8 cellular contexts compared by ENCODE assay signal in the genomic region with DNA sequence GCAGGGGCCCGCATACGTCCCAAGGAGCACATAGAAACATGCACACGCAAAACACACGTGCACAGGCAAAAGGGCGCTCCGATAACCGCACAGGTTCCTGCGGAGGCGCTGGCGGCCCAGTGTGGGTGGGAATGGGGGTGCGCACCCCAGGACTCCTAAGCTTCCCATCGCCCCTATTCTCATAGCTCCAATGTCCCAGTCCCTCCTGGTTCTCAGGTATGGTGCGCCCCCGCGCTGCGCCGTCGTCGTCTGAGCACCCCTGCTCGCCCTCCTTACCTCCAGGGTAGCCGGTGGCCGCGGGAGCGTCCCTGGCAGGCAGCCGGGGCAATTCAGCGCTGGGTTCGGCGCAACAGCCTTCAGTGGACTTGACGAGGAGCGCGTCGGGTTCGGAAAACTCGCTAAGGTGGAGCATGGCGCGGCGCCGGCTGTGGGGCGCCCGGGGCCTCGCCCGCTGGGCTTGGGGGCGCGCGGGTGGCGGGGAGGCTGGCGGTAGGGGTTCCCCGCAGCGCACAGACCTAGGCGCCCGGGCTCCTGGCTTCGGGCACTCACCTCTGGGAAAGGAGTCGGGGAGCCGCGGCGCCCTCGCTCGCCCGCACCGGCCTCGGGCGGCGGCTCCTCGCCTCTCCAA. TPM values are rescaled to one million over a fixed set of nuclear protein-coding genes. Genes with fewer than 3 reads are reported as not detected.
A peak's percentile ranks its signal among the peaks of the same experiment; 100 is the strongest.
DNase-seq lines count a peak whose midpoint lies in the region; ATAC-seq, FAIRE-seq and TF ChIP-seq lines count a peak whose summit lies in the region.

No MANE protein-coding gene starts in this region.

- peaks cover 32% of the 10 kb centered on the region for H3K27me3 Mint-ChIP-seq in activated naive CD8-positive, alpha-beta T cell

- no peak overlapping the region for H2AFZ ChIP-seq in keratinocyte (ENCODE audit: control insufficient read depth, low read length)

- H3K27me3 ChIP-seq in keratinocyte (ENCODE audit: control insufficient read depth, extremely low read depth, insufficient read depth, low read length) = peaks cover 65% of the 10 kb centered on the region
- H3K27me3 ChIP-seq in tibial artery = peaks cover 0 to 82% of the 10 kb centered on the region in 2 donors

- CTCF ChIA-PET in RWPE1 (lab: Yijun Ruan, JAX) = interaction anchor here (1.0 to 1.2 kb wide), 2 partner anchors 23 to 24 kb away, joined by 6 to 7 read pairs; no protein-coding TSS in a partner anchor

- H3K9me3 Mint-ChIP-seq in activated naive CD8-positive, alpha-beta T cell (ENCODE audit: low read depth) = no peaks in the 10 kb centered on the region

- no peaks in the 10 kb centered on the region for H3K9me1 ChIP-seq in keratinocyte (ENCODE audit: control insufficient read depth, extremely low read depth, insufficient read depth, low read length)

- no peaks in the 10 kb centered on the region for H3K79me2 ChIP-seq in keratinocyte (ENCODE audit: control insufficient read depth, insufficient read depth, low read length)

- no peaks in the 10 kb centered on the region for H3K36me3 Mint-ChIP-seq in activated naive CD8-positive, alpha-beta T cell

- intact Hi-C loops in tibial artery (cut with DNase I; ENCODE audit: low total_unique reads) = no loop called here

- H3K36me3 ChIP-seq in keratinocyte (ENCODE audit: control insufficient read depth in 2 of 2, extremely low read depth in 1 of 2, insufficient read depth in 2 of 2, low read length in 2 of 2) = no peaks in the 10 kb centered on the region
- no peaks in the 10 kb centered on the region for H3K36me3 ChIP-seq in tibial artery

- FAIRE-seq in keratinocyte (lab: Jason Lieb, UNC) = no peak

- peaks cover 14% of the 10 kb centered on the region for H3K4me1 Mint-ChIP-seq in activated naive CD8-positive, alpha-beta T cell (ENCODE audit: low read depth)

- TF ChIP-seq CTCF in keratinocyte (optimal IDR thresholded peaks at IDR 0.05 in 1 of 3, IDR thresholded peaks at IDR 0.05 in 1 of 3, conservative IDR thresholded peaks at IDR 0.05 in 1 of 3; ENCODE audit: extremely low read depth in 1 of 3, insufficient read depth in 2 of 3, low read length in 3 of 3) = no peak
- no peak for TF ChIP-seq CTCF in tibial artery (IDR thresholded peaks at IDR 0.05)
- TF ChIP-seq CTCF in RWPE1 (conservative IDR thresholded peaks at IDR 0.05; ENCODE audit: low read depth) = no peak

- H4K20me1 ChIP-seq in keratinocyte (ENCODE audit: control insufficient read depth, extremely low read depth, insufficient read depth, low read length) = no peaks in the 10 kb centered on the region

- POLR2A ChIA-PET in RWPE1 (lab: Yijun Ruan, JAX; ENCODE audit: low non-redundant PET) = no interaction called here

- H3K9me3 ChIP-seq in keratinocyte (ENCODE audit: control insufficient read depth, low read depth, low read length) = no peaks in the 10 kb centered on the region
- no peaks in the 10 kb centered on the region for H3K9me3 ChIP-seq in tibial artery

- H3K4me3 Mint-ChIP-seq in activated naive CD8-positive, alpha-beta T cell = peak overlapping the region; percentile 78

- H3K4me3 ChIP-seq in keratinocyte (ENCODE audit: control insufficient read depth in 2 of 3, extremely low read depth in 1 of 3, insufficient read depth in 2 of 3, low read depth in 1 of 3, low read length in 3 of 3) (peak overlapping the region in 2 of 3 experiments; percentile 26 to 33), tibial artery (peak overlapping the region; percentile 12 to 42)

- H3K27ac Mint-ChIP-seq in activated naive CD8-positive, alpha-beta T cell = no peak overlapping the region

- no peak overlapping the region for H3K9ac ChIP-seq in keratinocyte (ENCODE audit: control insufficient read depth, extremely low read depth, insufficient read depth, low read length)

- peak; percentile 24 for DNase-seq in DMS53 treated with DMSO at 0.1 percent for 48 hours (lab: John Stamatoyannopoulos, UW; ENCODE audit: unreplicated experiment)
- no peak for DNase-seq in keratinocyte (ENCODE audit: low read depth, low spot score)
- DNase-seq in tibial artery = peak in 1 of 2 donors; percentile 48
- no peak for DNase-seq in RPMI8226
- no peak for DNase-seq in RWPE1 (ENCODE audit: low spot score)

- H3K27ac ChIP-seq in keratinocyte (ENCODE audit: control insufficient read depth, insufficient read depth, low read length) (no peak overlapping the region), tibial artery (no peak overlapping the region), RWPE1 (no peak overlapping the region)

- no peaks in the 10 kb centered on the region for H3K4me1 ChIP-seq in keratinocyte (ENCODE audit: control insufficient read depth, extremely low read depth, insufficient read depth, low read length)
- H3K4me1 ChIP-seq in tibial artery = peaks cover 0 to 27% (median 16%) of the 10 kb centered on the region in 4 donors

- dilution Hi-C loops in keratinocyte (cut with MboI; ENCODE audit: extremely low pct_ligation_motif_present, low sequenced_read_pairs) = no loop called here

- peak overlapping the region; percentile 67 for H3K4me2 ChIP-seq in keratinocyte (ENCODE audit: control insufficient read depth, extremely low read depth, insufficient read depth, low read depth, low read length)

- ATAC-seq in HG03135 (IDR thresholded peaks at IDR 0.05; ENCODE audit: unreplicated experiment) (peak; percentile 5), HG03039 (IDR thresholded peaks at IDR 0.05; ENCODE audit: unreplicated experiment) (no peak)

RNA-seq across cellular contexts. Expression of a gene that starts 0.3 kb away (rescaled TPM):
- not detected in 3 replicates for polyA plus RNA-seq in keratinocyte
- polyA plus RNA-seq in keratinocyte (2011; ENCODE audit: low read depth) = not detected
- polyA plus RNA-seq in keratinocyte (2011; cell fraction: cytosol; rRNA removed) = not detected in 2 replicates
- polyA plus RNA-seq in keratinocyte (2011; cell fraction: nucleus; rRNA removed) = not detected in 2 replicates
- not detected in 2 replicates for polyA plus RNA-seq in keratinocyte (2012; ENCODE audit: low replicate concordance)
- polyA minus RNA-seq in keratinocyte = not detected in 3 replicates
- polyA minus RNA-seq in keratinocyte (2011; cell fraction: cytosol; rRNA and poly(A)+ RNA removed) = not detected
- not detected in 2 replicates for polyA minus RNA-seq in keratinocyte (2011; cell fraction: nucleus; rRNA and poly(A)+ RNA removed)

RNA-seq across cellular contexts. Expression of a gene that starts 8.7 kb away (rescaled TPM):
- 4.1 to 5.2 TPM (median 4.5 TPM) in 3 replicates for polyA plus RNA-seq in keratinocyte
- polyA plus RNA-seq in keratinocyte (2011; ENCODE audit: low read depth) = 0.27 TPM
- polyA plus RNA-seq in keratinocyte (2011; cell fraction: cytosol; rRNA removed) = 3.4 and 4.3 TPM in 2 replicates
- 14.0 and 19.2 TPM in 2 replicates for polyA plus RNA-seq in keratinocyte (2011; cell fraction: nucleus; rRNA removed)
- polyA plus RNA-seq in keratinocyte (2012; ENCODE audit: low replicate concordance) = 1.9 and 5.2 TPM in 2 replicates
- polyA minus RNA-seq in keratinocyte = 6.4 to 7.6 TPM (median 7.3 TPM) in 3 replicates
- polyA minus RNA-seq in keratinocyte (2011; cell fraction: cytosol; rRNA and poly(A)+ RNA removed) = 10.6 TPM
- polyA minus RNA-seq in keratinocyte (2011; cell fraction: nucleus; rRNA and poly(A)+ RNA removed) = 7.9 and 12.0 TPM in 2 replicates

RNA-seq across cellular contexts. Expression of a gene that starts 58.9 kb away (rescaled TPM):
- polyA plus RNA-seq in keratinocyte = 329 to 378 TPM (median 357 TPM) in 3 replicates
- 432 TPM for polyA plus RNA-seq in keratinocyte (2011; ENCODE audit: low read depth)
- 284 and 359 TPM in 2 replicates for polyA plus RNA-seq in keratinocyte (2011; cell fraction: cytosol; rRNA removed)
- 233 and 249 TPM in 2 replicates for polyA plus RNA-seq in keratinocyte (2011; cell fraction: nucleus; rRNA removed)
- 225 and 369 TPM in 2 replicates for polyA plus RNA-seq in keratinocyte (2012; ENCODE audit: low replicate concordance)
- 337 to 463 TPM (median 392 TPM) in 3 replicates for polyA minus RNA-seq in keratinocyte
- 226 TPM for polyA minus RNA-seq in keratinocyte (2011; cell fraction: cytosol; rRNA and poly(A)+ RNA removed)
- polyA minus RNA-seq in keratinocyte (2011; cell fraction: nucleus; rRNA and poly(A)+ RNA removed) = 94.9 and 135 TPM in 2 replicates

RNA-seq across cellular contexts. Expression of a gene that starts 60.0 kb away (rescaled TPM):
- polyA plus RNA-seq in keratinocyte = 7.5 to 13.1 TPM (median 8.2 TPM) in 3 replicates
- polyA plus RNA-seq in keratinocyte (2011; ENCODE audit: low read depth) = 7.2 TPM
- 6.4 and 11.3 TPM in 2 replicates for polyA plus RNA-seq in keratinocyte (2011; cell fraction: cytosol; rRNA removed)
- 2.8 and 3.4 TPM in 2 replicates for polyA plus RNA-seq in keratinocyte (2011; cell fraction: nucleus; rRNA removed)
- polyA plus RNA-seq in keratinocyte (2012; ENCODE audit: low replicate concordance) = 8.5 and 9.6 TPM in 2 replicates
- polyA minus RNA-seq in keratinocyte = 2.6 to 10.7 TPM (median 7.1 TPM) in 3 replicates
- polyA minus RNA-seq in keratinocyte (2011; cell fraction: cytosol; rRNA and poly(A)+ RNA removed) = 11.3 TPM
- 1.3 and 1.4 TPM in 2 replicates for polyA minus RNA-seq in keratinocyte (2011; cell fraction: nucleus; rRNA and poly(A)+ RNA removed)
